1 cellular context compared by ENCODE assay signal in the genomic region with DNA sequence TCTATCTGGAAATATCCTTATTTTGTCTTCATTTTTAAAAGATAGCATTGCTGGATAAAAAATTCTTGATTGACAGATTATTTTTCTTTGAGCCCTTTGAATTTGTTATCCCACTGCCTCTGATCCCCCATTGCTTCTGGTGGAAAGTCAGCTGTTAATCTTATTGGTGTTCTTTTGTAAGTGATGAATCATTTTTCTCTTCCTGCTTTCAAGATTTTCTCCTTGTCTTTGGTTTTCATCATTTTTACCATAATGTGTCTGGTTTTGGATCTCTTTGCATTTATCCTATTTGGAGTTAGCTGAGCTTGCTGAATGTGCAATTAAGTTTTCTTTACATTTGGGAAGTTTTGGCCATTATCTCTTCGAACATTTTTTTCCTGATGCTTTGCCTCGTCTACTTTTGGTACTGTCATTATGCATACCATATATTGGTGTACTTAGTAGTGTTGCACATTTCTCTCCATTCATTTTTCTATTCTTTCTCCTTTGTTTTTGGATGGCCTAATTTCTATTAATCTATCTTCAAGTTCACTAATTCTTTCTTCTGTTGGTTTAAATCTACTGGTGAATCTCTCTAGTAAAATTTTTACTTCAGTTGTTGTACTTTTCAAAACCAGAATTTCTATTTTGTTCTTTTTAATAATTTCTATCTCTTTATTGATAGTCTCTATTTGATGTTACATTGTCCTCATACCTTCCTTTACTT.
TF ChIP-seq lines count a peak whose summit lies in the region.

No MANE protein-coding gene starts in this region.

TF ChIP-seq in K562, 482 proteins besides CTCF, POLR2A, EP300 and RAD21 (continued from another document and continues in another):
- TF ChIP-seq MBD1 (CRISPR knock-in tag; IDR thresholded peaks at IDR 0.05) (no peak), RBM17 (IDR thresholded peaks at IDR 0.05; ENCODE audit: borderline replicate concordance, low read depth, low read length) (no peak), ZNF586 (CRISPR knock-in tag; conservative IDR thresholded peaks at IDR 0.05) (no peak), HDAC1 (IDR thresholded peaks at IDR 0.05) (peak in 1 of 2 experiments; percentile 43; a peak in 1 of 4 replicates), ZNF764 (CRISPR knock-in tag; IDR thresholded peaks at IDR 0.05; ENCODE audit: low read depth) (no peak), JUNB (CRISPR knock-in tag; conservative IDR thresholded peaks at IDR 0.05) (no peak), TAL1 (IDR thresholded peaks at IDR 0.05) (no peak), ARID1B (IDR thresholded peaks at IDR 0.05) (0 out of 2 replicates have a peak, but pooled peaks have one; percentile 15), BHLHE40 (IDR thresholded peaks at IDR 0.05; ENCODE audit: low read length) (no peak), NUFIP1 (IDR thresholded peaks at IDR 0.05; ENCODE audit: partially characterized antibody) (no peak), GABPB1 (CRISPR knock-in tag; IDR thresholded peaks at IDR 0.05) (no peak), PPARD (CRISPR knock-in tag; IDR thresholded peaks at IDR 0.05) (no peak), PRDM10 (IDR thresholded peaks at IDR 0.05; ENCODE audit: partially characterized antibody) (no peak), E2F8 (IDR thresholded peaks at IDR 0.05; ENCODE audit: low read depth, partially characterized antibody) (peak; percentile 48), HES1 (IDR thresholded peaks at IDR 0.05; ENCODE audit: low read depth) (no peak), FOXM1 (IDR thresholded peaks at IDR 0.05; ENCODE audit: low read depth) (no peak), FOXM1 (CRISPR knock-in tag; IDR thresholded peaks at IDR 0.05; ENCODE audit: low read depth) (no peak), ZNF644 (tag; IDR thresholded peaks at IDR 0.05; ENCODE audit: low read depth) (no peak), NFRKB (IDR thresholded peaks at IDR 0.05; ENCODE audit: low read depth) (no peak), NFIX (CRISPR knock-in tag; IDR thresholded peaks at IDR 0.05; ENCODE audit: low read depth) (no peak), ETV6 (IDR thresholded peaks at IDR 0.05; ENCODE audit: borderline replicate concordance in 1 of 2, low read depth in 2 of 2, low read length in 1 of 2) (no peak), ETV6 (CRISPR knock-in tag; IDR thresholded peaks at IDR 0.05; ENCODE audit: borderline replicate concordance) (no peak), CBX3 (IDR thresholded peaks at IDR 0.05; ENCODE audit: borderline replicate concordance in 1 of 2, low read length in 2 of 2) (peak in 1 of 2 experiments; percentile 99; a peak in 2 of 3 replicates), FUS (optimal IDR thresholded peaks at IDR 0.05; ENCODE audit: low read depth, low read length) (no peak)
- TF ChIP-seq, protein P1, sequence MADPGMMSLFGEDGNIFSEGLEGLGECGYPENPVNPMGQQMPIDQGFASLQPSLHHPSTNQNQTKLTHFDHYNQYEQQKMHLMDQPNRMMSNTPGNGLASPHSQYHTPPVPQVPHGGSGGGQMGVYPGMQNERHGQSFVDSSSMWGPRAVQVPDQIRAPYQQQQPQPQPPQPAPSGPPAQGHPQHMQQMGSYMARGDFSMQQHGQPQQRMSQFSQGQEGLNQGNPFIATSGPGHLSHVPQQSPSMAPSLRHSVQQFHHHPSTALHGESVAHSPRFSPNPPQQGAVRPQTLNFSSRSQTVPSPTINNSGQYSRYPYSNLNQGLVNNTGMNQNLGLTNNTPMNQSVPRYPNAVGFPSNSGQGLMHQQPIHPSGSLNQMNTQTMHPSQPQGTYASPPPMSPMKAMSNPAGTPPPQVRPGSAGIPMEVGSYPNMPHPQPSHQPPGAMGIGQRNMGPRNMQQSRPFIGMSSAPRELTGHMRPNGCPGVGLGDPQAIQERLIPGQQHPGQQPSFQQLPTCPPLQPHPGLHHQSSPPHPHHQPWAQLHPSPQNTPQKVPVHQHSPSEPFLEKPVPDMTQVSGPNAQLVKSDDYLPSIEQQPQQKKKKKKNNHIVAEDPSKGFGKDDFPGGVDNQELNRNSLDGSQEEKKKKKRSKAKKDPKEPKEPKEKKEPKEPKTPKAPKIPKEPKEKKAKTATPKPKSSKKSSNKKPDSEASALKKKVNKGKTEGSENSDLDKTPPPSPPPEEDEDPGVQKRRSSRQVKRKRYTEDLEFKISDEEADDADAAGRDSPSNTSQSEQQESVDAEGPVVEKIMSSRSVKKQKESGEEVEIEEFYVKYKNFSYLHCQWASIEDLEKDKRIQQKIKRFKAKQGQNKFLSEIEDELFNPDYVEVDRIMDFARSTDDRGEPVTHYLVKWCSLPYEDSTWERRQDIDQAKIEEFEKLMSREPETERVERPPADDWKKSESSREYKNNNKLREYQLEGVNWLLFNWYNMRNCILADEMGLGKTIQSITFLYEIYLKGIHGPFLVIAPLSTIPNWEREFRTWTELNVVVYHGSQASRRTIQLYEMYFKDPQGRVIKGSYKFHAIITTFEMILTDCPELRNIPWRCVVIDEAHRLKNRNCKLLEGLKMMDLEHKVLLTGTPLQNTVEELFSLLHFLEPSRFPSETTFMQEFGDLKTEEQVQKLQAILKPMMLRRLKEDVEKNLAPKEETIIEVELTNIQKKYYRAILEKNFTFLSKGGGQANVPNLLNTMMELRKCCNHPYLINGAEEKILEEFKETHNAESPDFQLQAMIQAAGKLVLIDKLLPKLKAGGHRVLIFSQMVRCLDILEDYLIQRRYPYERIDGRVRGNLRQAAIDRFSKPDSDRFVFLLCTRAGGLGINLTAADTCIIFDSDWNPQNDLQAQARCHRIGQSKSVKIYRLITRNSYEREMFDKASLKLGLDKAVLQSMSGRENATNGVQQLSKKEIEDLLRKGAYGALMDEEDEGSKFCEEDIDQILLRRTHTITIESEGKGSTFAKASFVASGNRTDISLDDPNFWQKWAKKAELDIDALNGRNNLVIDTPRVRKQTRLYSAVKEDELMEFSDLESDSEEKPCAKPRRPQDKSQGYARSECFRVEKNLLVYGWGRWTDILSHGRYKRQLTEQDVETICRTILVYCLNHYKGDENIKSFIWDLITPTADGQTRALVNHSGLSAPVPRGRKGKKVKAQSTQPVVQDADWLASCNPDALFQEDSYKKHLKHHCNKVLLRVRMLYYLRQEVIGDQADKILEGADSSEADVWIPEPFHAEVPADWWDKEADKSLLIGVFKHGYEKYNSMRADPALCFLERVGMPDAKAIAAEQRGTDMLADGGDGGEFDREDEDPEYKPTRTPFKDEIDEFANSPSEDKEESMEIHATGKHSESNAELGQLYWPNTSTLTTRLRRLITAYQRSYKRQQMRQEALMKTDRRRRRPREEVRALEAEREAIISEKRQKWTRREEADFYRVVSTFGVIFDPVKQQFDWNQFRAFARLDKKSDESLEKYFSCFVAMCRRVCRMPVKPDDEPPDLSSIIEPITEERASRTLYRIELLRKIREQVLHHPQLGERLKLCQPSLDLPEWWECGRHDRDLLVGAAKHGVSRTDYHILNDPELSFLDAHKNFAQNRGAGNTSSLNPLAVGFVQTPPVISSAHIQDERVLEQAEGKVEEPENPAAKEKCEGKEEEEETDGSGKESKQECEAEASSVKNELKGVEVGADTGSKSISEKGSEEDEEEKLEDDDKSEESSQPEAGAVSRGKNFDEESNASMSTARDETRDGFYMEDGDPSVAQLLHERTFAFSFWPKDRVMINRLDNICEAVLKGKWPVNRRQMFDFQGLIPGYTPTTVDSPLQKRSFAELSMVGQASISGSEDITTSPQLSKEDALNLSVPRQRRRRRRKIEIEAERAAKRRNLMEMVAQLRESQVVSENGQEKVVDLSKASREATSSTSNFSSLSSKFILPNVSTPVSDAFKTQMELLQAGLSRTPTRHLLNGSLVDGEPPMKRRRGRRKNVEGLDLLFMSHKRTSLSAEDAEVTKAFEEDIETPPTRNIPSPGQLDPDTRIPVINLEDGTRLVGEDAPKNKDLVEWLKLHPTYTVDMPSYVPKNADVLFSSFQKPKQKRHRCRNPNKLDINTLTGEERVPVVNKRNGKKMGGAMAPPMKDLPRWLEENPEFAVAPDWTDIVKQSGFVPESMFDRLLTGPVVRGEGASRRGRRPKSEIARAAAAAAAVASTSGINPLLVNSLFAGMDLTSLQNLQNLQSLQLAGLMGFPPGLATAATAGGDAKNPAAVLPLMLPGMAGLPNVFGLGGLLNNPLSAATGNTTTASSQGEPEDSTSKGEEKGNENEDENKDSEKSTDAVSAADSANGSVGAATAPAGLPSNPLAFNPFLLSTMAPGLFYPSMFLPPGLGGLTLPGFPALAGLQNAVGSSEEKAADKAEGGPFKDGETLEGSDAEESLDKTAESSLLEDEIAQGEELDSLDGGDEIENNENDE (IDR thresholded peaks at IDR 0.05; ENCODE audit: low read depth, low read length): no peak
- TF ChIP-seq, protein P2, sequence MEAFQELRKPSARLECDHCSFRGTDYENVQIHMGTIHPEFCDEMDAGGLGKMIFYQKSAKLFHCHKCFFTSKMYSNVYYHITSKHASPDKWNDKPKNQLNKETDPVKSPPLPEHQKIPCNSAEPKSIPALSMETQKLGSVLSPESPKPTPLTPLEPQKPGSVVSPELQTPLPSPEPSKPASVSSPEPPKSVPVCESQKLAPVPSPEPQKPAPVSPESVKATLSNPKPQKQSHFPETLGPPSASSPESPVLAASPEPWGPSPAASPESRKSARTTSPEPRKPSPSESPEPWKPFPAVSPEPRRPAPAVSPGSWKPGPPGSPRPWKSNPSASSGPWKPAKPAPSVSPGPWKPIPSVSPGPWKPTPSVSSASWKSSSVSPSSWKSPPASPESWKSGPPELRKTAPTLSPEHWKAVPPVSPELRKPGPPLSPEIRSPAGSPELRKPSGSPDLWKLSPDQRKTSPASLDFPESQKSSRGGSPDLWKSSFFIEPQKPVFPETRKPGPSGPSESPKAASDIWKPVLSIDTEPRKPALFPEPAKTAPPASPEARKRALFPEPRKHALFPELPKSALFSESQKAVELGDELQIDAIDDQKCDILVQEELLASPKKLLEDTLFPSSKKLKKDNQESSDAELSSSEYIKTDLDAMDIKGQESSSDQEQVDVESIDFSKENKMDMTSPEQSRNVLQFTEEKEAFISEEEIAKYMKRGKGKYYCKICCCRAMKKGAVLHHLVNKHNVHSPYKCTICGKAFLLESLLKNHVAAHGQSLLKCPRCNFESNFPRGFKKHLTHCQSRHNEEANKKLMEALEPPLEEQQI (IDR thresholded peaks at IDR 0.05): 0 out of 2 replicates have a peak, but pooled peaks have one; percentile 44
- TF ChIP-seq, protein P3, sequence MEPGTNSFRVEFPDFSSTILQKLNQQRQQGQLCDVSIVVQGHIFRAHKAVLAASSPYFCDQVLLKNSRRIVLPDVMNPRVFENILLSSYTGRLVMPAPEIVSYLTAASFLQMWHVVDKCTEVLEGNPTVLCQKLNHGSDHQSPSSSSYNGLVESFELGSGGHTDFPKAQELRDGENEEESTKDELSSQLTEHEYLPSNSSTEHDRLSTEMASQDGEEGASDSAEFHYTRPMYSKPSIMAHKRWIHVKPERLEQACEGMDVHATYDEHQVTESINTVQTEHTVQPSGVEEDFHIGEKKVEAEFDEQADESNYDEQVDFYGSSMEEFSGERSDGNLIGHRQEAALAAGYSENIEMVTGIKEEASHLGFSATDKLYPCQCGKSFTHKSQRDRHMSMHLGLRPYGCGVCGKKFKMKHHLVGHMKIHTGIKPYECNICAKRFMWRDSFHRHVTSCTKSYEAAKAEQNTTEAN (CRISPR knock-in tag; IDR thresholded peaks at IDR 0.05): no peak
